ENCODE assay signal across 20 cellular contexts in genomic region chr11:125431009-125431408, GRCh38.
A peak's percentile ranks its signal among the peaks of the same experiment; 100 is the strongest.
DNase-seq lines count a peak whose midpoint lies in the region; FAIRE-seq and TF ChIP-seq lines count a peak whose summit lies in the region.
"Had no signal": no experiment of that assay in that cellular context is flagged by ENCODE, and none has a peak within 500 bp of the region (broad histone marks: within the 10 kb centered on the region; RNA-seq: fewer than 3 reads in every experiment).

No MANE protein-coding gene starts in this region.

- H3K27me3 Mint-ChIP-seq in T-helper 2 cell treated with Interferon-gamma antibody and Interleukin-4, amounts not matched to agents 5 μg/mL and 100 μg/mL, for 36 hours (ENCODE audit: low read depth) = peaks cover 3% of the 10 kb centered on the region
- H3K27me3 Mint-ChIP-seq in activated T-helper 2 cell treated with anti-CD3 and anti-CD28 coated beads, Interferon-gamma antibody, Interleukin-2, Interleukin-4, amounts not matched to agents 10 μg/mL and 5 μg/mL and 100 μg/mL, durations not matched to agents 14 hours and 24 hours and 36 hours (ENCODE audit: low read depth) = no peaks in the 10 kb centered on the region

- CTCF ChIA-PET in H1 (lab: Charles Lee; ENCODE audit: partially characterized antibody) = interaction anchor here (0.6 to 12.7 kb wide), 22 partner anchors 27 to 1963 kb away, joined by 3 to 234 read pairs (median 4); partner anchors contain the start of gene EI24

- H2BK120ac ChIP-seq in H1 (replicated peaks; ENCODE audit: low read depth, low read length) = no peak overlapping the region

- 0 out of 2 replicates have a peak overlapping the region, but pooled peaks have one; percentile 44 for H2AK5ac ChIP-seq in H1 (ENCODE audit: low read depth, low read length)

- peak; percentile 42 for DNase-seq in WERI-Rb-1
- no peak for DNase-seq in H1 (ENCODE audit: low read depth in 1 of 2, low spot score in 2 of 2)
- no peak for DNase-seq in iPS-NIHi7 (ENCODE audit: extremely low spot score)
- no peak for DNase-seq in esophagus muscularis mucosa (ENCODE audit: extremely low spot score)
- no peak for DNase-seq in T-helper 2 cell treated with Interferon-gamma antibody and Interleukin-4, amounts not matched to agents 5 μg/mL and 100 μg/mL, for 36 hours (ENCODE audit: low spot score)
- DNase-seq in activated T-helper 2 cell treated with anti-CD3 and anti-CD28 coated beads, Interferon-gamma antibody, Interleukin-2, Interleukin-4, amounts not matched to agents 10 μg/mL and 5 μg/mL and 100 μg/mL, durations not matched to agents 14 hours and 24 hours and 36 hours (ENCODE audit: low spot score) = no peak
- DNase-seq: C1 segment of cervical spinal cord; CD4-positive, alpha-beta memory T cell; DMS 273 treated with DMSO at 0.1 percent for 48 hours; DMS79 treated with DMSO at 0.1 percent for 48 hours; GF-D8; HFFc6 had no signal

- H3K14ac ChIP-seq in H1 (ENCODE audit: insufficient read length) = no peak overlapping the region

- no peak overlapping the region; the same call in 1 of the 2 replicates for H4K8ac ChIP-seq in H1 (ENCODE audit: extremely low read depth, insufficient read depth, low read length)

- H3K36me3 ChIP-seq in WERI-Rb-1 (no peaks in the 10 kb centered on the region), H1 (ENCODE audit: control insufficient read depth in 2 of 4, insufficient read depth in 4 of 4, low read length in 3 of 4) (no peaks in the 10 kb centered on the region), neural cell (ENCODE audit: insufficient read depth, low read length) (no peaks in the 10 kb centered on the region), esophagus muscularis mucosa (peaks cover 0 to 16% (median 5%) of the 10 kb centered on the region in 4 donors)
- H3K36me3 ChIP-seq: HAP-1 had no signal

- H4K5ac ChIP-seq in H1 (ENCODE audit: insufficient read length, low read depth, low read length) = no peak overlapping the region

- H3K4me1 Mint-ChIP-seq in T-helper 2 cell treated with Interferon-gamma antibody and Interleukin-4, amounts not matched to agents 5 μg/mL and 100 μg/mL, for 36 hours (ENCODE audit: low read depth) = no peaks in the 10 kb centered on the region
- no peaks in the 10 kb centered on the region for H3K4me1 Mint-ChIP-seq in activated T-helper 2 cell treated with anti-CD3 and anti-CD28 coated beads, Interferon-gamma antibody, Interleukin-2, Interleukin-4, amounts not matched to agents 10 μg/mL and 5 μg/mL and 100 μg/mL, durations not matched to agents 14 hours and 24 hours and 36 hours (ENCODE audit: low read depth)

- no peak for TF ChIP-seq CTCF in WERI-Rb-1 (IDR thresholded peaks at IDR 0.05; ENCODE audit: low read depth, low read length)
- TF ChIP-seq CTCF in H1 (IDR thresholded peaks at IDR 0.05; ENCODE audit: control extremely low read depth in 1 of 3, insufficient read depth in 1 of 3, low read depth in 1 of 3, low read length in 3 of 3) = no peak
- no peak for TF ChIP-seq CTCF in neural cell (IDR thresholded peaks at IDR 0.05; ENCODE audit: poor library complexity, severe bottlenecking)
- TF ChIP-seq CTCF in esophagus muscularis mucosa (IDR thresholded peaks at IDR 0.05) = no peak

- H3K36me3 Mint-ChIP-seq in T-helper 2 cell treated with Interferon-gamma antibody and Interleukin-4, amounts not matched to agents 5 μg/mL and 100 μg/mL, for 36 hours (ENCODE audit: low read depth) = no peaks in the 10 kb centered on the region
- no peaks in the 10 kb centered on the region for H3K36me3 Mint-ChIP-seq in activated T-helper 2 cell treated with anti-CD3 and anti-CD28 coated beads, Interferon-gamma antibody, Interleukin-2, Interleukin-4, amounts not matched to agents 10 μg/mL and 5 μg/mL and 100 μg/mL, durations not matched to agents 14 hours and 24 hours and 36 hours (ENCODE audit: low read depth)
- H3K36me3 Mint-ChIP-seq: CD4-positive, alpha-beta memory T cell had no signal

- TF ChIP-seq EP300 in H1 (IDR thresholded peaks at IDR 0.05; ENCODE audit: borderline replicate concordance in 1 of 2, low read depth in 2 of 2, low read length in 2 of 2) (no peak), neural cell (conservative IDR thresholded peaks at IDR 0.05; ENCODE audit: poor library complexity, severe bottlenecking) (no peak), esophagus muscularis mucosa (IDR thresholded peaks at IDR 0.05) (no peak)

- no peak overlapping the region for H2BK5ac ChIP-seq in H1 (ENCODE audit: low read depth, low read length)

- no peaks in the 10 kb centered on the region for H3K79me2 ChIP-seq in H1 (ENCODE audit: control insufficient read depth in 1 of 2, insufficient read depth in 2 of 2, low read length in 2 of 2)
- H3K79me2 ChIP-seq in neural cell (replicated peaks; ENCODE audit: insufficient read depth, low read length) = no peaks in the 10 kb centered on the region

- H3K9me3 Mint-ChIP-seq in T-helper 2 cell treated with Interferon-gamma antibody and Interleukin-4, amounts not matched to agents 5 μg/mL and 100 μg/mL, for 36 hours = no peaks in the 10 kb centered on the region
- H3K9me3 Mint-ChIP-seq in activated T-helper 2 cell treated with anti-CD3 and anti-CD28 coated beads, Interferon-gamma antibody, Interleukin-2, Interleukin-4, amounts not matched to agents 10 μg/mL and 5 μg/mL and 100 μg/mL, durations not matched to agents 14 hours and 24 hours and 36 hours = no peaks in the 10 kb centered on the region
- H3K9me3 Mint-ChIP-seq: GM23338, HFFc6 had no signal

- H2AFZ ChIP-seq in H1 (ENCODE audit: low read length) (no peak overlapping the region), neural cell (ENCODE audit: low read depth, low read length) (no peak overlapping the region)
- H2AFZ ChIP-seq: GM23338 had no signal

- no peak overlapping the region for H2BK12ac ChIP-seq in H1 (ENCODE audit: low read depth, low read length)

- no peak overlapping the region for H3K56ac ChIP-seq in H1 (replicated peaks; ENCODE audit: insufficient read length, low read depth, low read length)

- TF ChIP-seq POLR2A in H1 (IDR thresholded peaks at IDR 0.05; ENCODE audit: control extremely low read depth in 1 of 2, low read depth in 2 of 2, low read length in 2 of 2) (no peak), esophagus muscularis mucosa (IDR thresholded peaks at IDR 0.05; ENCODE audit: low read depth) (no peak)

- H3K9me3 ChIP-seq in WERI-Rb-1 (ENCODE audit: severe bottlenecking) (no peaks in the 10 kb centered on the region), H1 (ENCODE audit: insufficient read depth in 2 of 2, low read depth in 1 of 2, low read length in 1 of 2) (no peaks in the 10 kb centered on the region), neural cell (ENCODE audit: low read length) (no peaks in the 10 kb centered on the region), esophagus muscularis mucosa (no peaks in the 10 kb centered on the region)
- H3K9me3 ChIP-seq: HAP-1 had no signal

- no peak overlapping the region for H3K4me2 ChIP-seq in H1 (ENCODE audit: insufficient read depth in 1 of 2, low read depth in 2 of 2, low read length in 2 of 2)
- H3K4me2 ChIP-seq in neural cell (ENCODE audit: low read length) = no peak overlapping the region
- H3K4me2 ChIP-seq: GM23338 had no signal

- H3K27ac ChIP-seq in WERI-Rb-1 = peak overlapping the region; percentile 71
- peak overlapping the region; percentile 29 for H3K27ac ChIP-seq in angular gyrus (ENCODE audit: low read depth, low read length)
- no peak overlapping the region for H3K27ac ChIP-seq in H1 (ENCODE audit: low read depth, low read length)
- peak overlapping the region; percentile 53 for H3K27ac ChIP-seq in neural cell (ENCODE audit: low read length)
- no peak overlapping the region for H3K27ac ChIP-seq in esophagus muscularis mucosa (replicated peaks in 1 of 4)

- POLR2A ChIA-PET in H1 (lab: Charles Lee; ENCODE audit: partially characterized antibody) = interaction anchor here (0.8 kb wide), 1 partner anchor 11 kb away, joined by 3 read pairs; no protein-coding TSS in a partner anchor

- H3K79me1 ChIP-seq in H1 (ENCODE audit: low read depth, low read length) = no peaks in the 10 kb centered on the region

- H3K27me3 ChIP-seq in WERI-Rb-1 (ENCODE audit: insufficient read depth, low read depth, severe bottlenecking) = no peaks in the 10 kb centered on the region
- no peaks in the 10 kb centered on the region for H3K27me3 ChIP-seq in H1 (replicated peaks in 1 of 4; ENCODE audit: control insufficient read depth in 3 of 4, extremely low read depth in 1 of 4, insufficient read depth in 3 of 4, low read length in 3 of 4)
- H3K27me3 ChIP-seq in neural cell (ENCODE audit: insufficient read depth, low read depth, low read length) = no peaks in the 10 kb centered on the region
- H3K27me3 ChIP-seq in esophagus muscularis mucosa = no peaks in the 10 kb centered on the region

- H3K4me3 ChIP-seq in WERI-Rb-1 (ENCODE audit: low read depth, low read length) (no peak overlapping the region), H1 (ENCODE audit: extremely low read depth in 1 of 4, insufficient read depth in 2 of 4, low read depth in 3 of 4, low read length in 4 of 4) (no peak overlapping the region), neural cell (ENCODE audit: low read length) (peak overlapping the region; percentile 34), esophagus muscularis mucosa (no peak overlapping the region)
- H3K4me3 ChIP-seq: GM23338, HAP-1 had no signal

- 86% methylated on average over 8 of the region's 8 CpGs; no CpG with 5 or more reads in 1 of the 2 experiments for WGBS in H1 (ENCODE audit: extremely low coverage in 1 of 2, insufficient coverage in 1 of 2, insufficient read length in 1 of 2, insufficient replicate concordance in 2 of 2, low coverage in 1 of 2, low lambda C conversion rate in 2 of 2, missing lambda C conversion rate in 1 of 2), 2 experiments
- 84% methylated on average over 8 of the region's 8 CpGs for WGBS in esophagus muscularis mucosa

- no peaks in the 10 kb centered on the region for H3K9me2 ChIP-seq in neural cell (ENCODE audit: insufficient read depth, low read length)

- no peaks in the 10 kb centered on the region for H3F3A ChIP-seq in neural cell (ENCODE audit: insufficient read depth, low read length, poor library complexity, severe bottlenecking)

- no peak overlapping the region for H3K4ac ChIP-seq in H1 (replicated peaks; ENCODE audit: insufficient read length, low read depth, low read length)

- no peaks in the 10 kb centered on the region for H3K23me2 ChIP-seq in H1 (ENCODE audit: low read depth, low read length)

- TF ChIP-seq RAD21 in H1 (IDR thresholded peaks at IDR 0.05 in 1 of 2, conservative IDR thresholded peaks at IDR 0.05 in 1 of 2; ENCODE audit: low read depth in 2 of 2, low read length in 2 of 2) (no peak), neural cell (conservative IDR thresholded peaks at IDR 0.05) (no peak)

- peaks cover 3 to 17% (median 14%) of the 10 kb centered on the region in 4 experiments for H3K4me1 ChIP-seq in H1 (replicated peaks in 1 of 4; ENCODE audit: control insufficient read depth in 3 of 4, insufficient read depth in 4 of 4, low read length in 3 of 4)
- H3K4me1 ChIP-seq in esophagus muscularis mucosa = peaks cover 0 to 2% (median 0%) of the 10 kb centered on the region in 4 donors

- no peak overlapping the region for H4K91ac ChIP-seq in H1 (replicated peaks; ENCODE audit: insufficient read length, low read length)

- H3K4me3 Mint-ChIP-seq in T-helper 2 cell treated with Interferon-gamma antibody and Interleukin-4, amounts not matched to agents 5 μg/mL and 100 μg/mL, for 36 hours = no peak overlapping the region
- no peak overlapping the region for H3K4me3 Mint-ChIP-seq in activated T-helper 2 cell treated with anti-CD3 and anti-CD28 coated beads, Interferon-gamma antibody, Interleukin-2, Interleukin-4, amounts not matched to agents 10 μg/mL and 5 μg/mL and 100 μg/mL, durations not matched to agents 14 hours and 24 hours and 36 hours (ENCODE audit: low read depth)
- H3K4me3 Mint-ChIP-seq: CD4-positive, alpha-beta memory T cell; GM23338; HFFc6 had no signal

- no peak overlapping the region for H3K27ac Mint-ChIP-seq in T-helper 2 cell treated with Interferon-gamma antibody and Interleukin-4, amounts not matched to agents 5 μg/mL and 100 μg/mL, for 36 hours
- no peak overlapping the region for H3K27ac Mint-ChIP-seq in activated T-helper 2 cell treated with anti-CD3 and anti-CD28 coated beads, Interferon-gamma antibody, Interleukin-2, Interleukin-4, amounts not matched to agents 10 μg/mL and 5 μg/mL and 100 μg/mL, durations not matched to agents 14 hours and 24 hours and 36 hours
- H3K27ac Mint-ChIP-seq: CD4-positive, alpha-beta memory T cell; GM23338; HFFc6 had no signal

- FAIRE-seq in H1 (lab: Jason Lieb, UNC) = no peak
- FAIRE-seq: D721Med, GM12891, GM18507, H54 had no signal

- no peak overlapping the region for H3K9ac ChIP-seq in H1 (replicated peaks in 1 of 4; ENCODE audit: extremely low read depth in 1 of 4, low read depth in 3 of 4, low read length in 3 of 4)
- no peak overlapping the region for H3K9ac ChIP-seq in neural cell (ENCODE audit: low read length)

- H3K23ac ChIP-seq in H1 (ENCODE audit: insufficient read length) = no peak overlapping the region

- H4K20me1 ChIP-seq in H1 (replicated peaks in 1 of 2; ENCODE audit: control insufficient read depth in 1 of 2, insufficient read depth in 2 of 2, low read length in 2 of 2) (no peaks in the 10 kb centered on the region), neural cell (ENCODE audit: insufficient read depth) (no peaks in the 10 kb centered on the region)

- peak overlapping the region; percentile 67; the same call in 1 of the 2 replicates for H2BK15ac ChIP-seq in H1 (ENCODE audit: low read length)

- H2BK20ac ChIP-seq in H1 (ENCODE audit: low read length) = no peak overlapping the region

- H3K18ac ChIP-seq in H1 (ENCODE audit: extremely low read depth, low read length) = no peak overlapping the region

- intact Hi-C loops in esophagus muscularis mucosa (cut with DNase I) = no loop called here
- intact Hi-C loops in activated T-helper 2 cell treated with anti-CD3 and anti-CD28 coated beads, Interferon-gamma antibody, Interleukin-2, Interleukin-4, amounts not matched to agents 10 μg/mL and 5 μg/mL and 100 μg/mL, durations not matched to agents 14 hours and 24 hours and 36 hours (cut with micrococcal nuclease) = no loop called here

Comparison
In these comparisons a context has a peak if more than half of its experiments do, and no peak if none do; other contexts are left out.
1. H3K27ac ChIP-seq: peak in WERI-Rb-1 (single experiment), angular gyrus (single experiment) and neural cell (single experiment); none in H1 (single experiment) and esophagus muscularis mucosa (0 of 4).